ENCODE assay signal across 10 cellular contexts in genomic region chr10:31034041-31034918, GRCh38. TPM values are rescaled to one million over a fixed set of nuclear protein-coding genes. Genes with fewer than 3 reads are reported as not detected.
DNase-seq lines count a peak whose midpoint lies in the region; ATAC-seq and TF ChIP-seq lines count a peak whose summit lies in the region.
"Had no signal": no experiment of that assay in that cellular context is flagged by ENCODE, and none has a peak within 500 bp of the region (broad histone marks: within the 10 kb centered on the region; RNA-seq: fewer than 3 reads in every experiment).

No MANE protein-coding gene starts in this region.

- no peaks in the 10 kb centered on the region for H3K36me3 Mint-ChIP-seq in glutamatergic neuron (ENCODE audit: unreplicated experiment)

- peaks cover 4% of the 10 kb centered on the region for H3K27me3 Mint-ChIP-seq in glutamatergic neuron (ENCODE audit: unreplicated experiment)

- no peak overlapping the region for H3K4me3 Mint-ChIP-seq in glutamatergic neuron (ENCODE audit: unreplicated experiment)

- H3K4me2 ChIP-seq in DND-41 (ENCODE audit: insufficient read depth, low read length): peak overlapping the region; percentile 87

- intact Hi-C loops in sigmoid colon (cut with DNase I): loop anchor here (5.0 kb wide), 5 partner anchors 98 to 773 kb away; no protein-coding TSS in a partner anchor

- H3K79me2 ChIP-seq in DND-41 (ENCODE audit: insufficient read depth, low read length): peaks cover 24% of the 10 kb centered on the region

- peak overlapping the region; percentile 56 for H2AFZ ChIP-seq in DND-41 (ENCODE audit: low read depth, low read length)

- no peak for TF ChIP-seq EP300 in sigmoid colon (IDR thresholded peaks at IDR 0.05)

- H3K9me3 Mint-ChIP-seq in glutamatergic neuron (ENCODE audit: unreplicated experiment): peaks cover 11% of the 10 kb centered on the region

- no peaks in the 10 kb centered on the region for H3K36me3 ChIP-seq in DND-41 (ENCODE audit: insufficient read depth, low read length)
- no peaks in the 10 kb centered on the region for H3K36me3 ChIP-seq in sigmoid colon

- no peak overlapping the region for H3K27ac Mint-ChIP-seq in glutamatergic neuron (ENCODE audit: unreplicated experiment)

- H3K27me3 ChIP-seq in DND-41 (ENCODE audit: insufficient read depth, low read length, poor library complexity): no peaks in the 10 kb centered on the region
- no peaks in the 10 kb centered on the region for H3K27me3 ChIP-seq in sigmoid colon

- H3K4me1 Mint-ChIP-seq in glutamatergic neuron (ENCODE audit: low read depth, unreplicated experiment): peaks cover 21% of the 10 kb centered on the region

- H3K27ac ChIP-seq in DND-41 (ENCODE audit: low read length): peak overlapping the region; percentile 61
- H3K27ac ChIP-seq in sigmoid colon: peak overlapping the region; percentile 17 to 99 (median 34)
- H3K27ac ChIP-seq: RWPE1 had no signal

- H3K9ac ChIP-seq in DND-41 (ENCODE audit: low read depth, low read length): peak overlapping the region; percentile 8; the same call in 1 of the 2 replicates

- ATAC-seq in DND-41 (ENCODE audit: insufficient read depth, low read depth) (no peak), GM18858 (IDR thresholded peaks at IDR 0.05; ENCODE audit: unreplicated experiment) (no peak)

- no peaks in the 10 kb centered on the region for H3K9me3 ChIP-seq in DND-41 (ENCODE audit: insufficient read depth, low read length, severe bottlenecking)
- no peaks in the 10 kb centered on the region for H3K9me3 ChIP-seq in sigmoid colon

- peak overlapping the region in 1 of 2 experiments; percentile 41; a peak in 1 of 4 replicates for H3K4me3 ChIP-seq in DND-41 (ENCODE audit: low read depth in 1 of 2, low read length in 2 of 2)
- no peak overlapping the region for H3K4me3 ChIP-seq in sigmoid colon

- DNase-seq in DND-41 (no peak), MV-4-11 (lab: John Stamatoyannopoulos, UW) (peak; percentile 93), dedifferentiated amniotic fluid mesenchymal stem cell (ENCODE audit: extremely low spot score) (peak; percentile 95), sigmoid colon (no peak), NCI-H526 treated with DMSO at 0.1 percent for 48 hours (lab: John Stamatoyannopoulos, UW) (no peak), glutamatergic neuron (no peak), NCI-H2081 (lab: John Stamatoyannopoulos, UW) (no peak)
- DNase-seq: stimulated activated CD4-positive, alpha-beta T cell treated with anti-CD3 and anti-CD28 coated beads, Interleukin-4, amount 100 ng/mL, for 24 hours had no signal

- H4K20me1 ChIP-seq in DND-41 (ENCODE audit: insufficient read depth, low read length): no peaks in the 10 kb centered on the region

- no peak for TF ChIP-seq POLR2A in sigmoid colon (IDR thresholded peaks at IDR 0.05)

- TF ChIP-seq CTCF in DND-41 (IDR thresholded peaks at IDR 0.05; ENCODE audit: borderline replicate concordance, extremely low read depth, low read length, poor library complexity, severe bottlenecking): no peak
- TF ChIP-seq CTCF in sigmoid colon (IDR thresholded peaks at IDR 0.05): no peak
- TF ChIP-seq CTCF in glutamatergic neuron (IDR thresholded peaks at IDR 0.05; ENCODE audit: partially characterized antibody, unreplicated experiment): no peak

- 71 to 74% methylated on average over 3 of the region's 3 CpGs for WGBS in sigmoid colon, 2 donors

- H3K4me1 ChIP-seq in DND-41 (ENCODE audit: insufficient read depth, low read length): peaks cover 53% of the 10 kb centered on the region
- H3K4me1 ChIP-seq in sigmoid colon: peaks cover 2 to 35% (median 21%) of the 10 kb centered on the region in 4 donors

RNA-seq across cellular contexts. Expression of gene ZNF438, which starts 2.6 kb away (rescaled TPM):
- 10 to 100 TPM; 11.9 to 18.9 (median 15.6) TPM for total RNA-seq in sigmoid colon
- polyA plus RNA-seq in sigmoid colon: 1 to 10 TPM; 3.9 to 7.2 (median 4.0) TPM
- total RNA-seq in glutamatergic neuron (ENCODE audit: unreplicated experiment): 3.5 TPM

Comparison
In these comparisons a context has a peak if more than half of its experiments do, and no peak if none do; other contexts are left out.
1. DNase-seq: peak in MV-4-11 (single experiment) and dedifferentiated amniotic fluid mesenchymal stem cell (single experiment); none in DND-41 (single experiment), sigmoid colon (single experiment), NCI-H526 treated with DMSO at 0.1 percent for 48 hours (single experiment), glutamatergic neuron (single experiment) and NCI-H2081 (0 of 2).